24 cellular contexts compared by ENCODE assay signal in genomic region chr14:26992403-26993115, GRCh38.
"Had no signal": no experiment of that assay in that cellular context is flagged by ENCODE, and none has a peak within 500 bp of the region (broad histone marks: within the 10 kb centered on the region; RNA-seq: fewer than 3 reads in every experiment).

No MANE protein-coding gene starts in this region.

- H3K36me3 ChIP-seq: neural progenitor cell, suprapubic skin, tibial artery had no signal

- H3K9me3 ChIP-seq: suprapubic skin, tibial artery had no signal

- H3K4me2 ChIP-seq: neural progenitor cell had no signal

- H3K9ac ChIP-seq: neural progenitor cell, parathyroid adenoma had no signal

- H2AFZ ChIP-seq: neural progenitor cell, parathyroid adenoma had no signal

- H3K27me3 ChIP-seq: dorsolateral prefrontal cortex, neural progenitor cell, suprapubic skin, tibial artery had no signal

- FAIRE-seq: bronchial epithelial cell, keratinocyte had no signal

- H3K4me1 ChIP-seq: neural progenitor cell, parathyroid adenoma, psoas muscle, suprapubic skin, tibial artery had no signal

- H3K27ac ChIP-seq: coronary artery, dorsolateral prefrontal cortex, neural progenitor cell, parathyroid adenoma, psoas muscle, tibial artery had no signal

- DNase-seq: activated CD4-positive, alpha-beta T cell treated with anti-CD3 and anti-CD28 coated beads, Interleukin-2, amount 50 U/mL, for 1 hour; activated CD8-positive, alpha-beta T cell treated with anti-CD3 and anti-CD28 coated beads for 36 hours; activated T-cell treated with anti-CD3 and anti-CD28 coated beads, Interleukin-2, amount 50 U/mL, for 4 hours; dorsolateral prefrontal cortex; effector memory CD4-positive, alpha-beta T cell; erythroblast; foreskin fibroblast; head of caudate nucleus; hippocampal formation; left cardiac atrium; mammary epithelial cell; midbrain; natural killer cell; occipital lobe; psoas muscle; stimulated activated naive CD4-positive, alpha-beta T cell; T-helper 9 cell; tibial artery had no signal

- H3K4me3 ChIP-seq: coronary artery, dorsolateral prefrontal cortex, neural progenitor cell, psoas muscle, suprapubic skin, tibial artery had no signal

- H3K79me2 ChIP-seq: parathyroid adenoma had no signal
